Comparison of ENCODE assay signal across 20 cellular contexts in the genomic region with DNA sequence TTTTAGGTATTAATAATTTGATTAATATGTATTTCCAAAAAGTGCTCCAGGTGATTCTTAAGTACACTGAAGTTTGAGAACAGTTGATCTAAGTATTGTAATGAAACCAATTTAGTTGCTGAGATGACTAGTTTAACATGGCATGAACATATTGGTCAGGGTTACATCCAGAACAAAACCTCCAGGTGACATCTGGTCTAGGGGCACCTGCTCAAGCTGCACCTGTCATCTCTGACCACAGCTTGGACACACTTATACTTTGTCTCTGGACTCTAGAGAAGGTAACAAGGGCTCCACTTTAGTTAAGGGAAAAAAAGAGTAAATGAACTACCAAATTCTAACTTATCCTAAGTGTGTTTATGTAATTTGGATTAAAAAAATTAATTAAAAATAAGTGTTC.
"Had no signal": no experiment of that assay in that cellular context is flagged by ENCODE, and none has a peak within 500 bp of the region (broad histone marks: within the 10 kb centered on the region; RNA-seq: fewer than 3 reads in every experiment).

No MANE protein-coding gene starts in this region.

- H3K4me3 Mint-ChIP-seq: activated CD8-positive, alpha-beta T cell treated with anti-CD3 and anti-CD28 coated beads for 36 hours; natural killer cell treated with Interleukin-12 subunit alpha and Interleukin-12 subunit beta and Interleukin-15 and Interleukin-18, amount 100 ng/mL, for 72 hours; stimulated activated naive B cell treated with anti-CD40 and anti-IgM and Interleukin-4, amounts not matched to agents 10 μg/mL and 1 μg/mL and 100 μg/mL, for 72 hours had no signal

- H3K27ac ChIP-seq: dorsolateral prefrontal cortex, epithelial cell of prostate, thoracic aorta, upper lobe of left lung had no signal

- H3K9me3 ChIP-seq: thoracic aorta, upper lobe of left lung had no signal

- H3K27ac Mint-ChIP-seq: activated T-helper 2 cell treated with anti-CD3 and anti-CD28 coated beads, Interferon-gamma antibody, Interleukin-2, Interleukin-4, amounts not matched to agents 10 μg/mL and 5 μg/mL and 100 μg/mL, durations not matched to agents 14 hours and 24 hours and 36 hours; brain; stimulated activated naive B cell treated with anti-CD40 and anti-IgM and Interleukin-4, amounts not matched to agents 10 μg/mL and 1 μg/mL and 100 μg/mL, for 72 hours had no signal

- H3K36me3 ChIP-seq: thoracic aorta had no signal

- H3K27me3 Mint-ChIP-seq: activated CD8-positive, alpha-beta T cell treated with anti-CD3 and anti-CD28 coated beads for 36 hours; brain; natural killer cell treated with Interleukin-12 subunit alpha and Interleukin-12 subunit beta and Interleukin-15 and Interleukin-18, amount 100 ng/mL, for 72 hours; stimulated activated naive B cell treated with anti-CD40 and anti-IgM and Interleukin-4, amounts not matched to agents 10 μg/mL and 1 μg/mL and 100 μg/mL, for 72 hours had no signal

- H3K4me3 ChIP-seq: dorsolateral prefrontal cortex, thoracic aorta, upper lobe of left lung had no signal

- H3K27me3 ChIP-seq: dorsolateral prefrontal cortex, upper lobe of left lung had no signal

- DNase-seq: activated CD4-positive, alpha-beta T cell treated with anti-CD3 and anti-CD28 coated beads for 48 hours; activated CD4-positive, CD25-positive, alpha-beta regulatory T cell; activated CD8-positive, alpha-beta T cell treated with anti-CD3 and anti-CD28 coated beads for 36 hours; activated naive CD4-positive, alpha-beta T cell treated with Interleukin-2 at 50 U/mL for 16 hours; activated T-cell treated with anti-CD3 and anti-CD28 coated beads, Interleukin-2, amount 50 U/mL, for 1 hour; anterior cingulate cortex; caudate nucleus; dorsolateral prefrontal cortex; foreskin fibroblast; left cardiac atrium; mesendoderm; stimulated activated CD4-positive, alpha-beta T cell treated with anti-CD3 and anti-CD28 coated beads, Interleukin-4, amount 100 ng/mL, for 24 hours; stimulated activated naive B cell treated with anti-CD40 and anti-IgM and Interleukin-4, amounts not matched to agents 10 μg/mL and 1 μg/mL and 100 μg/mL, for 72 hours; upper lobe of left lung had no signal

- H3K9me3 Mint-ChIP-seq: natural killer cell treated with Interleukin-12 subunit alpha and Interleukin-12 subunit beta and Interleukin-15 and Interleukin-18, amount 100 ng/mL, for 72 hours; stimulated activated naive B cell treated with anti-CD40 and anti-IgM and Interleukin-4, amounts not matched to agents 10 μg/mL and 1 μg/mL and 100 μg/mL, for 72 hours had no signal

- ATAC-seq: activated CD8-positive, alpha-beta T cell treated with anti-CD3 and anti-CD28 coated beads for 36 hours; left cardiac atrium; natural killer cell treated with Interleukin-12 subunit alpha and Interleukin-12 subunit beta and Interleukin-15 and Interleukin-18, amount 100 ng/mL, for 72 hours; sciatic nerve; stimulated activated naive B cell treated with anti-CD40 and anti-IgM and Interleukin-4, amounts not matched to agents 10 μg/mL and 1 μg/mL and 100 μg/mL, for 72 hours had no signal
